In genomic region chr15:67783303-67783702, GRCh38 we compare ENCODE assay signal across 9 cellular contexts. TPM values are rescaled to one million over a fixed set of nuclear protein-coding genes. Genes with fewer than 3 reads are reported as not detected.
DNase-seq lines count a peak whose midpoint lies in the region; ATAC-seq and TF ChIP-seq lines count a peak whose summit lies in the region.
"Had no signal": no experiment of that assay in that cellular context is flagged by ENCODE, and none has a peak within 500 bp of the region (broad histone marks: within the 10 kb centered on the region; RNA-seq: fewer than 3 reads in every experiment).

No MANE protein-coding gene starts in this region.

- TF ChIP-seq POLR2A in gastroesophageal sphincter (IDR thresholded peaks at IDR 0.05) (no peak), stomach (IDR thresholded peaks at IDR 0.05) (no peak)

- CTCF ChIA-PET in mammary epithelial cell (lab: Charles Lee; ENCODE audit: low non-redundant PET): no interaction called here

- H3K27ac ChIP-seq in gastroesophageal sphincter (no peak overlapping the region), mammary epithelial cell (ENCODE audit: insufficient read depth, low read depth, low read length) (no peak overlapping the region), stomach (no peak overlapping the region)

- no peak overlapping the region for H3K4me2 ChIP-seq in mammary epithelial cell (ENCODE audit: insufficient read depth, low read depth, low read length)

- H3K27me3 ChIP-seq in gastroesophageal sphincter (no peaks in the 10 kb centered on the region), mammary epithelial cell (ENCODE audit: insufficient read depth, low read length) (no peaks in the 10 kb centered on the region), stomach (no peaks in the 10 kb centered on the region)

- H3K27ac Mint-ChIP-seq in natural killer cell: peak overlapping the region; percentile 71 to 79

- H3K4me3 Mint-ChIP-seq in natural killer cell: peak overlapping the region; percentile 72

- H4K20me1 ChIP-seq in mammary epithelial cell (ENCODE audit: insufficient read depth, low read length): no peaks in the 10 kb centered on the region

- DNase-seq in activated CD4-positive, alpha-beta T cell treated with anti-CD3 and anti-CD28 coated beads for 4 hours: peak; percentile 21 to 23
- DNase-seq in natural killer cell: peak; percentile 33
- no peak for DNase-seq in mammary epithelial cell
- DNase-seq in stomach: no peak
- DNase-seq in cardiac septum (ENCODE audit: low spot score): no peak

- no peak overlapping the region for H3K4me3 ChIP-seq in gastroesophageal sphincter
- no peak overlapping the region for H3K4me3 ChIP-seq in mammary epithelial cell (replicated peaks in 1 of 3; ENCODE audit: insufficient read depth in 1 of 3, low read depth in 2 of 3, low read length in 3 of 3)
- no peak overlapping the region for H3K4me3 ChIP-seq in stomach

- no TSS peak for BruUV-seq in mammary epithelial cell (replicated peaks; lab: Mats Ljungman, UMichigan)

- 75 to 92% methylated on average over 5 to 7 of the region's 7 CpGs for WGBS in gastroesophageal sphincter (ENCODE audit: low coverage in 1 of 2), 2 donors
- WGBS in mammary epithelial cell (ENCODE audit: low coverage, missing lambda C conversion rate): 95% methylated on average over 7 of the region's 7 CpGs
- 77 to 86% (median 81%) methylated on average over 7 of the region's 7 CpGs for WGBS in stomach, 5 donors

- H3K4me1 Mint-ChIP-seq in natural killer cell: peaks cover 28 to 29% of the 10 kb centered on the region in 2 donors

- no peaks in the 10 kb centered on the region for H3K9me3 Mint-ChIP-seq in natural killer cell

- dilution Hi-C loops in mammary epithelial cell (cut with HindIII; ENCODE audit: low sequenced_read_pairs): no loop called here

- ATAC-seq in GM19395 (IDR thresholded peaks at IDR 0.05; ENCODE audit: unreplicated experiment) (peak; percentile 72), HG03460 (IDR thresholded peaks at IDR 0.05; ENCODE audit: unreplicated experiment) (peak; percentile 53), natural killer cell (peak; percentile 83 to 90 (median 88)), gastroesophageal sphincter (no peak)

- H2AFZ ChIP-seq in mammary epithelial cell (ENCODE audit: low read depth, low read length): no peak overlapping the region

- H3K36me3 Mint-ChIP-seq in natural killer cell: no peaks in the 10 kb centered on the region

- no peaks in the 10 kb centered on the region for H3K4me1 ChIP-seq in gastroesophageal sphincter
- H3K4me1 ChIP-seq in mammary epithelial cell (ENCODE audit: insufficient read depth, low read length): no peaks in the 10 kb centered on the region
- no peaks in the 10 kb centered on the region for H3K4me1 ChIP-seq in stomach

- no peak overlapping the region for H3K9ac ChIP-seq in mammary epithelial cell (ENCODE audit: insufficient read depth, low read length)

- TF ChIP-seq EP300 in gastroesophageal sphincter (IDR thresholded peaks at IDR 0.05) (no peak), stomach (IDR thresholded peaks at IDR 0.05) (no peak)

- peaks cover 0 to 32% of the 10 kb centered on the region in 2 donors for H3K36me3 ChIP-seq in gastroesophageal sphincter
- no peaks in the 10 kb centered on the region for H3K36me3 ChIP-seq in mammary epithelial cell (ENCODE audit: insufficient read depth, low read length)
- peaks cover 10 to 17% (median 13%) of the 10 kb centered on the region in 4 donors for H3K36me3 ChIP-seq in stomach

- no peaks in the 10 kb centered on the region for H3K27me3 Mint-ChIP-seq in natural killer cell (ENCODE audit: low read depth in 2 of 2)

- intact Hi-C loops in natural killer cell (cut with micrococcal nuclease): loop anchor here (1.0 kb wide), 1 partner anchor 53 kb away; no protein-coding TSS in a partner anchor
- intact Hi-C loops in mammary epithelial cell (cut with micrococcal nuclease): no loop called here
- intact Hi-C loops in stomach (cut with DNase I; ENCODE audit: low total_unique reads): no loop called here
- intact Hi-C loops in cardiac septum (cut with DNase I): no loop called here

- TF ChIP-seq CTCF in natural killer cell (IDR thresholded peaks at IDR 0.05) (peak; percentile 16), gastroesophageal sphincter (IDR thresholded peaks at IDR 0.05) (no peak), mammary epithelial cell (conservative IDR thresholded peaks at IDR 0.05 in 1 of 2, IDR thresholded peaks at IDR 0.05 in 1 of 2; ENCODE audit: extremely low read depth in 1 of 2, insufficient read depth in 1 of 2, low read depth in 1 of 2, low read length in 2 of 2) (no peak), stomach (IDR thresholded peaks at IDR 0.05) (no peak)

- H3K9me3 ChIP-seq in gastroesophageal sphincter (no peaks in the 10 kb centered on the region), mammary epithelial cell (replicated peaks; ENCODE audit: insufficient read depth, low read length) (no peaks in the 10 kb centered on the region), stomach (no peaks in the 10 kb centered on the region)

- in situ Hi-C loops in mammary epithelial cell (cut with MboI; ENCODE audit: low sequenced_read_pairs in 2 of 2): no loop called here

- no peaks in the 10 kb centered on the region for H3K79me2 ChIP-seq in mammary epithelial cell (ENCODE audit: insufficient read depth, low read length)

RNA-seq across cellular contexts. Expression of gene SKOR1, which starts 42.0 kb away (rescaled TPM):
- total RNA-seq in natural killer cell: 1 to 10 TPM; 2.0 to 2.9 (median 2.1) TPM
- total RNA-seq in gastroesophageal sphincter: 1 to 10 TPM in 2 of 4 donors, under 1 TPM in 2; 0.46 to 2.2 (median 0.87) TPM
- total RNA-seq in mammary epithelial cell: under 1 TPM in 1 of 2 donors, not detected in 1; under 0.01 TPM
- 0.02 TPM for polyA plus RNA-seq in mammary epithelial cell
- not detected for polyA minus RNA-seq in mammary epithelial cell
- total RNA-seq in stomach: 1 to 10 TPM in 2 of 5 donors, under 1 TPM in 2, not detected in 1; 0.14 to 5.8 (median 2.9) TPM
- under 1 TPM in 2 of 3 donors, not detected in 1; 0.20 to 0.46 TPM for polyA plus RNA-seq in stomach
- 0.24 TPM for total RNA-seq in cardiac septum
- total RNA-seq: fibroblast of villous mesenchyme had no signal

RNA-seq across cellular contexts. Expression of gene RNU6-1, which starts 56.5 kb away (rescaled TPM):
- total RNA-seq in natural killer cell: not detected
- total RNA-seq in gastroesophageal sphincter: not detected
- total RNA-seq in mammary epithelial cell: not detected
- not detected for polyA plus RNA-seq in mammary epithelial cell
- polyA minus RNA-seq in mammary epithelial cell: not detected
- total RNA-seq in stomach: not detected
- not detected for polyA plus RNA-seq in stomach
- not detected for total RNA-seq in cardiac septum
- total RNA-seq: fibroblast of villous mesenchyme had no signal

Comparison
In these comparisons a context has a peak if more than half of its experiments do, and no peak if none do; other contexts are left out.
1. DNase-seq: peak in activated CD4-positive, alpha-beta T cell treated with anti-CD3 and anti-CD28 coated beads for 4 hours (2 of 2) and natural killer cell (single experiment); none in mammary epithelial cell (single experiment), stomach (single experiment) and cardiac septum (single experiment).